19 cellular contexts compared by ENCODE assay signal in the genomic region with DNA sequence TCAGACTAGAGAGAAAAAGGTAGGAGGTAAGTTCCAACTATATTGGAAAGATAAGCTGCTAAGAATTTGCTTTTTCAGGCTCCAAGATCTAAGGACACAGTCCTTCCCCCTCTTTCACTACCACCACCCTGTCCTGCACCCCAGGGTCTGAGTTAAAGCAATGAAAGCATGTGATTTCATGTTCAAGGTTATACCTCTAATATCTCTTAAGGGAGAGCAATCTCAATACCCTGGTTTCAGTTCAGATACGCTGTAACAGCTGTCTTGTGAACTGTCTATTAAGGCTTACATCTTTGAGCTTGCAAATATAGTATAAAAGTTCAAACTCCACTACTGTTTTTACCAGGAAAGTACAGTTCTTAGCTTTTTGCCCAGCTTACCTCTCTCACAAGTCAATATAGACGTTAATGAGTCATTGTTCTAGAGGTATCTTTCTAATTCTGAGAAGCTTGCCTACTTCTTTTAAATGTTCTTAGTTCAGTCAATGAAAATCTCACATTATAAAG. TPM values are rescaled to one million over a fixed set of nuclear protein-coding genes. Genes with fewer than 3 reads are reported as not detected.
DNase-seq lines count a peak whose midpoint lies in the region; ATAC-seq, FAIRE-seq and TF ChIP-seq lines count a peak whose summit lies in the region.
"Had no signal": no experiment of that assay in that cellular context is flagged by ENCODE, and none has a peak within 500 bp of the region (broad histone marks: within the 10 kb centered on the region; RNA-seq: fewer than 3 reads in every experiment).

No MANE protein-coding gene starts in this region.

- in situ Hi-C loops in HepG2 (cut with HindIII; ENCODE audit: extremely low pct_ligation_motif_present, low pct_unique_long_range_greater_than_20kb) = no loop called here

- CTCF ChIA-PET in activated CD4-positive, alpha-beta memory T cell treated with anti-CD3 and anti-CD28 coated beads, Interleukin-2, amount 10 ng/mL, durations not matched to agents 7 days and 5 days (lab: Charles Lee) = interaction anchor here (1.5 kb wide), 1 partner anchor 27 kb away, joined by 3 read pairs; no protein-coding TSS in a partner anchor
- CTCF ChIA-PET in activated CD4-positive, alpha-beta memory T cell treated with anti-CD3 and anti-CD28 coated beads for 36 hours (lab: Charles Lee) = no interaction called here
- CTCF ChIA-PET in HepG2 (lab: Yijun Ruan, JAX; ENCODE audit: low intra/inter-chr PET ratio, low total read pairs) = no interaction called here

- DNase-seq in activated CD4-positive, alpha-beta memory T cell treated with anti-CD3 and anti-CD28 coated beads, Interleukin-2, amount 10 ng/mL, durations not matched to agents 7 days and 5 days = no peak
- no peak for DNase-seq in activated CD4-positive, alpha-beta memory T cell treated with anti-CD3 and anti-CD28 coated beads for 36 hours
- DNase-seq in HepG2 (ENCODE audit: low spot score) (peak; percentile 35), right lobe of liver (no peak), mesenteric fat pad (ENCODE audit: low spot score) (no peak), cardiac septum (ENCODE audit: low spot score) (no peak)
- DNase-seq: 8988T; Calu3; CD8-positive, alpha-beta T cell; DMS79 treated with DMSO at 0.1 percent for 48 hours; GF-D8; HCEC 1CT had no signal

- H3K4me1 Mint-ChIP-seq in activated CD4-positive, alpha-beta memory T cell treated with anti-CD3 and anti-CD28 coated beads, Interleukin-2, amount 10 ng/mL, durations not matched to agents 7 days and 5 days = peaks cover 27% of the 10 kb centered on the region
- peaks cover 7% of the 10 kb centered on the region for H3K4me1 Mint-ChIP-seq in activated CD4-positive, alpha-beta memory T cell treated with anti-CD3 and anti-CD28 coated beads for 36 hours (ENCODE audit: low read depth)
- peaks cover 74% of the 10 kb centered on the region for H3K4me1 Mint-ChIP-seq in dendritic cell treated with granulocyte-macrophage colony-stimulating factor and Interleukin-4, amounts not matched to agents 40 ng/mL and 50 ng/mL, for 4 days (ENCODE audit: low read depth)

- TF ChIP-seq EP300 in HepG2 (IDR thresholded peaks at IDR 0.05; ENCODE audit: low read depth in 2 of 2, low read length in 2 of 2) = no peak
- no peak for TF ChIP-seq EP300 in HepG2 (CRISPR knock-in tag; IDR thresholded peaks at IDR 0.05; ENCODE audit: borderline replicate concordance)

- no peaks in the 10 kb centered on the region for H3K36me3 Mint-ChIP-seq in activated CD4-positive, alpha-beta memory T cell treated with anti-CD3 and anti-CD28 coated beads, Interleukin-2, amount 10 ng/mL, durations not matched to agents 7 days and 5 days (ENCODE audit: low read depth)
- H3K36me3 Mint-ChIP-seq in activated CD4-positive, alpha-beta memory T cell treated with anti-CD3 and anti-CD28 coated beads for 36 hours = no peaks in the 10 kb centered on the region
- peaks cover 36% of the 10 kb centered on the region for H3K36me3 Mint-ChIP-seq in dendritic cell treated with granulocyte-macrophage colony-stimulating factor and Interleukin-4, amounts not matched to agents 40 ng/mL and 50 ng/mL, for 4 days (ENCODE audit: low read depth)
- H3K36me3 Mint-ChIP-seq: CD8-positive, alpha-beta T cell had no signal

- WGBS in HepG2 (ENCODE audit: low lambda C conversion rate) = 20% methylated on average over 2 of the region's 2 CpGs
- 67% methylated on average over 1 of the region's 2 CpGs for WGBS in right lobe of liver (ENCODE audit: insufficient coverage, low coverage, low lambda C conversion rate, missing lambda C conversion rate)

- H3K9me3 ChIP-seq in HepG2 (ENCODE audit: low read length) = no peaks in the 10 kb centered on the region
- no peaks in the 10 kb centered on the region for H3K9me3 ChIP-seq in right lobe of liver

- peaks cover 33% of the 10 kb centered on the region for H3K79me2 ChIP-seq in HepG2 (ENCODE audit: insufficient read depth, low read length)

- no peak overlapping the region for H3K4me3 Mint-ChIP-seq in activated CD4-positive, alpha-beta memory T cell treated with anti-CD3 and anti-CD28 coated beads, Interleukin-2, amount 10 ng/mL, durations not matched to agents 7 days and 5 days
- H3K4me3 Mint-ChIP-seq in activated CD4-positive, alpha-beta memory T cell treated with anti-CD3 and anti-CD28 coated beads for 36 hours = no peak overlapping the region
- peak overlapping the region; percentile 63 for H3K4me3 Mint-ChIP-seq in dendritic cell treated with granulocyte-macrophage colony-stimulating factor and Interleukin-4, amounts not matched to agents 40 ng/mL and 50 ng/mL, for 4 days
- H3K4me3 Mint-ChIP-seq: CD8-positive, alpha-beta T cell; GM23338 had no signal

- TF ChIP-seq POLR2A in HepG2 (IDR thresholded peaks at IDR 0.05; ENCODE audit: insufficient read depth in 1 of 2, low read depth in 2 of 2, low read length in 2 of 2) (no peak), right lobe of liver (IDR thresholded peaks at IDR 0.05) (no peak)

- H3K4me2 ChIP-seq in HepG2 (ENCODE audit: low read depth, low read length) = peak overlapping the region; percentile 95
- H3K4me2 ChIP-seq: BLaER1, GM23338 had no signal

- no peaks in the 10 kb centered on the region for H3K9me3 Mint-ChIP-seq in activated CD4-positive, alpha-beta memory T cell treated with anti-CD3 and anti-CD28 coated beads, Interleukin-2, amount 10 ng/mL, durations not matched to agents 7 days and 5 days
- H3K9me3 Mint-ChIP-seq in activated CD4-positive, alpha-beta memory T cell treated with anti-CD3 and anti-CD28 coated beads for 36 hours = no peaks in the 10 kb centered on the region
- no peaks in the 10 kb centered on the region for H3K9me3 Mint-ChIP-seq in dendritic cell treated with granulocyte-macrophage colony-stimulating factor and Interleukin-4, amounts not matched to agents 40 ng/mL and 50 ng/mL, for 4 days
- H3K9me3 Mint-ChIP-seq: CD8-positive, alpha-beta T cell; GM23338 had no signal

- BruUV-seq in HepG2 (replicated peaks; lab: Mats Ljungman, UMichigan) = no TSS peak

- POLR2A ChIA-PET in activated CD4-positive, alpha-beta memory T cell treated with anti-CD3 and anti-CD28 coated beads, Interleukin-2, amount 10 ng/mL, durations not matched to agents 7 days and 5 days (lab: Charles Lee) = interaction anchor here (1.4 kb wide), 1 partner anchor 13 kb away, joined by 3 read pairs; no protein-coding TSS in a partner anchor
- POLR2A ChIA-PET in activated CD4-positive, alpha-beta memory T cell treated with anti-CD3 and anti-CD28 coated beads for 36 hours (lab: Charles Lee) = no interaction called here
- POLR2A ChIA-PET in HepG2 (lab: Yijun Ruan, JAX) = interaction anchor here (0.6 to 1.5 kb wide), 6 partner anchors 9 to 49 kb away, joined by 3 to 4 read pairs (median 3); no protein-coding TSS in a partner anchor

- H3K4me1 ChIP-seq in HepG2 (ENCODE audit: insufficient read depth, low read length) (peaks cover 90% of the 10 kb centered on the region), right lobe of liver (peaks cover 0 to 18% (median 0%) of the 10 kb centered on the region in 4 donors)
- H3K4me1 ChIP-seq: BLaER1 had no signal

- H3K27ac Mint-ChIP-seq in activated CD4-positive, alpha-beta memory T cell treated with anti-CD3 and anti-CD28 coated beads, Interleukin-2, amount 10 ng/mL, durations not matched to agents 7 days and 5 days = peak overlapping the region; percentile 41
- no peak overlapping the region for H3K27ac Mint-ChIP-seq in activated CD4-positive, alpha-beta memory T cell treated with anti-CD3 and anti-CD28 coated beads for 36 hours
- peak overlapping the region; percentile 69 for H3K27ac Mint-ChIP-seq in dendritic cell treated with granulocyte-macrophage colony-stimulating factor and Interleukin-4, amounts not matched to agents 40 ng/mL and 50 ng/mL, for 4 days
- H3K27ac Mint-ChIP-seq: CD8-positive, alpha-beta T cell; GM23338 had no signal

- H3K27me3 Mint-ChIP-seq in activated CD4-positive, alpha-beta memory T cell treated with anti-CD3 and anti-CD28 coated beads, Interleukin-2, amount 10 ng/mL, durations not matched to agents 7 days and 5 days = peaks cover 32% of the 10 kb centered on the region
- peaks cover 42% of the 10 kb centered on the region for H3K27me3 Mint-ChIP-seq in activated CD4-positive, alpha-beta memory T cell treated with anti-CD3 and anti-CD28 coated beads for 36 hours
- no peaks in the 10 kb centered on the region for H3K27me3 Mint-ChIP-seq in dendritic cell treated with granulocyte-macrophage colony-stimulating factor and Interleukin-4, amounts not matched to agents 40 ng/mL and 50 ng/mL, for 4 days

- no peak overlapping the region for H3K9ac ChIP-seq in HepG2 (ENCODE audit: insufficient read depth, low read depth, low read length)
- H3K9ac ChIP-seq: BLaER1 had no signal

- H3K36me3 ChIP-seq in HepG2 (replicated peaks in 1 of 2; ENCODE audit: control insufficient read depth in 1 of 2, insufficient read depth in 2 of 2, low read length in 2 of 2) (no peaks in the 10 kb centered on the region), right lobe of liver (no peaks in the 10 kb centered on the region)
- H3K36me3 ChIP-seq: BLaER1 had no signal

- peak overlapping the region in 1 of 3 experiments; percentile 9; a peak in 1 of 6 replicates for H3K4me3 ChIP-seq in HepG2 (replicated peaks in 1 of 3; ENCODE audit: insufficient read depth in 1 of 3, low read depth in 2 of 3, low read length in 3 of 3)
- H3K4me3 ChIP-seq in right lobe of liver = no peak overlapping the region
- H3K4me3 ChIP-seq: BLaER1, GM23338 had no signal

- peak overlapping the region; percentile 14 for H3K27ac ChIP-seq in HepG2 (ENCODE audit: extremely low read length, insufficient read depth, low read length)
- no peak overlapping the region for H3K27ac ChIP-seq in right lobe of liver
- H3K27ac ChIP-seq: BLaER1, HL-60 had no signal

- ATAC-seq in HepG2 (no peak), right lobe of liver (no peak)
- ATAC-seq: CD8-positive, alpha-beta T cell; GM23338 had no signal

- H3K27me3 ChIP-seq in HepG2 (ENCODE audit: control insufficient read depth in 1 of 2, insufficient read depth in 2 of 2, low read length in 2 of 2) (no peaks in the 10 kb centered on the region; a peak in 1 of 5 replicates), right lobe of liver (no peaks in the 10 kb centered on the region)
- H3K27me3 ChIP-seq: BLaER1 had no signal

- H2AFZ ChIP-seq in HepG2 (ENCODE audit: low read length) = no peak overlapping the region
- H2AFZ ChIP-seq: GM23338 had no signal

- FAIRE-seq in HepG2 (lab: Jason Lieb, UNC) = no peak
- FAIRE-seq: H54 had no signal

- TF ChIP-seq RAD21 in HepG2 (CRISPR knock-in tag; IDR thresholded peaks at IDR 0.05) = no peak

- intact Hi-C loops in activated CD4-positive, alpha-beta memory T cell treated with anti-CD3 and anti-CD28 coated beads for 36 hours (cut with micrococcal nuclease) = no loop called here
- intact Hi-C loops in HepG2 (cut with micrococcal nuclease; ENCODE audit: unreplicated experiment) (no loop called here), right lobe of liver (cut with DNase I) (no loop called here), cardiac septum (cut with DNase I) (no loop called here)
- intact Hi-C loops in dendritic cell treated with granulocyte-macrophage colony-stimulating factor and Interleukin-4, amounts not matched to agents 40 ng/mL and 50 ng/mL, for 4 days (cut with micrococcal nuclease) = no loop called here

- no peak for TF ChIP-seq CTCF in HepG2 (CRISPR knock-in tag; IDR thresholded peaks at IDR 0.05)
- TF ChIP-seq CTCF in right lobe of liver (IDR thresholded peaks at IDR 0.05) = no peak

- no peaks in the 10 kb centered on the region for H4K20me1 ChIP-seq in HepG2 (ENCODE audit: insufficient read depth, low read length)
- H4K20me1 ChIP-seq: BLaER1 had no signal

RNA-seq across cellular contexts. Expression of gene CPVL, which starts 2.6 kb away (rescaled TPM):
- total RNA-seq in activated CD4-positive, alpha-beta memory T cell treated with anti-CD3 and anti-CD28 coated beads, Interleukin-2, amount 10 ng/mL, durations not matched to agents 7 days and 5 days = 1 to 10 TPM; 1.8 to 2.1 TPM
- total RNA-seq in activated CD4-positive, alpha-beta memory T cell treated with anti-CD3 and anti-CD28 coated beads for 36 hours = not detected
- 30.7 and 59.2 TPM in 2 replicates for total RNA-seq in HepG2 (2016; rRNA removed; fragmentation: Illumina TruSeq; extraction: Trizol)
- total RNA-seq in HepG2 (2016; cell fraction: cytosol; rRNA removed; fragmentation: Illumina TruSeq; extraction: Trizol; ENCODE audit: low read depth) = 4.3 and 6.2 TPM in 2 replicates
- 31.2 and 60.0 TPM in 2 replicates for total RNA-seq in HepG2 (2016; cell fraction: insoluble cytoplasmic fraction; rRNA removed; fragmentation: Illumina TruSeq; extraction: Trizol)
- total RNA-seq in HepG2 (2016; cell fraction: membrane; rRNA removed; fragmentation: Illumina TruSeq; extraction: Trizol) = 7.0 and 7.3 TPM in 2 replicates
- total RNA-seq in HepG2 (2016; cell fraction: nucleus; rRNA removed; fragmentation: Illumina TruSeq; extraction: Trizol) = 49.3 and 53.0 TPM in 2 replicates
- 265 and 294 TPM in 2 replicates for polyA plus RNA-seq in HepG2 (2011; rRNA removed)
- polyA plus RNA-seq in HepG2 (2011; cell fraction: cytosol; rRNA removed) = 146 and 189 TPM in 2 replicates
- polyA plus RNA-seq in HepG2 (2011; cell fraction: nucleus; rRNA removed) = 43.3 and 47.4 TPM in 2 replicates
- polyA plus RNA-seq in HepG2 (2012) = 82.4 and 104 TPM in 2 replicates
- 4.6 and 4.9 TPM in 2 replicates for polyA plus RNA-seq in HepG2 (2016; cell fraction: cytosol; fragmentation: Illumina TruSeq; extraction: Trizol; ENCODE audit: low read depth)
- polyA plus RNA-seq in HepG2 (2016; cell fraction: insoluble cytoplasmic fraction; fragmentation: Illumina TruSeq; extraction: Trizol; ENCODE audit: low read depth) = 25.0 and 26.5 TPM in 2 replicates
- 4.6 and 5.3 TPM in 2 replicates for polyA plus RNA-seq in HepG2 (2016; cell fraction: membrane; fragmentation: Illumina TruSeq; extraction: Trizol; ENCODE audit: low read depth)
- polyA plus RNA-seq in HepG2 (2016; cell fraction: nucleus; fragmentation: Illumina TruSeq; extraction: Trizol; ENCODE audit: insufficient read depth, low read depth) = 57.7 and 58.9 TPM in 2 replicates
- 27.4 and 324 TPM in 2 replicates for polyA minus RNA-seq in HepG2 (2011; rRNA and poly(A)+ RNA removed; ENCODE audit: low replicate concordance)
- 112 and 141 TPM in 2 replicates for polyA minus RNA-seq in HepG2 (2011; cell fraction: cytosol; rRNA and poly(A)+ RNA removed)
- polyA minus RNA-seq in HepG2 (2011; cell fraction: nucleus; rRNA and poly(A)+ RNA removed) = 56.5 and 70.9 TPM in 2 replicates
- 10 to 100 TPM in 2 of 6 experiments, 1 to 10 TPM in 4; 6.2 to 23.4 (median 8.8) TPM for total RNA-seq in right lobe of liver
- 49.8 TPM for total RNA-seq in mesenteric fat pad
- 86.9 TPM for total RNA-seq in cardiac septum
- polyA plus RNA-seq: AG04450 had no signal

RNA-seq across cellular contexts. Expression of gene CHN2, which starts 50.8 kb away (rescaled TPM):
- 1 to 10 TPM; 6.8 to 7.4 TPM for total RNA-seq in activated CD4-positive, alpha-beta memory T cell treated with anti-CD3 and anti-CD28 coated beads, Interleukin-2, amount 10 ng/mL, durations not matched to agents 7 days and 5 days
- under 1 TPM; 0.53 to 0.69 TPM for total RNA-seq in activated CD4-positive, alpha-beta memory T cell treated with anti-CD3 and anti-CD28 coated beads for 36 hours
- total RNA-seq in HepG2 (2016; rRNA removed; fragmentation: Illumina TruSeq; extraction: Trizol) (23.5 and 28.6 TPM in 2 replicates), right lobe of liver (10 to 100 TPM; 20.1 to 57.7 (median 31.5) TPM), mesenteric fat pad (11.0 TPM), cardiac septum (33.6 TPM)
- 15.0 and 15.4 TPM in 2 replicates for total RNA-seq in HepG2 (2016; cell fraction: cytosol; rRNA removed; fragmentation: Illumina TruSeq; extraction: Trizol; ENCODE audit: low read depth)
- 22.0 and 23.2 TPM in 2 replicates for total RNA-seq in HepG2 (2016; cell fraction: insoluble cytoplasmic fraction; rRNA removed; fragmentation: Illumina TruSeq; extraction: Trizol)
- 19.9 and 22.8 TPM in 2 replicates for total RNA-seq in HepG2 (2016; cell fraction: membrane; rRNA removed; fragmentation: Illumina TruSeq; extraction: Trizol)
- 29.6 and 33.8 TPM in 2 replicates for total RNA-seq in HepG2 (2016; cell fraction: nucleus; rRNA removed; fragmentation: Illumina TruSeq; extraction: Trizol)
- polyA plus RNA-seq in HepG2 (2011; rRNA removed) = 21.7 and 30.5 TPM in 2 replicates
- polyA plus RNA-seq in HepG2 (2011; cell fraction: cytosol; rRNA removed) = 15.7 and 19.8 TPM in 2 replicates
- polyA plus RNA-seq in HepG2 (2011; cell fraction: nucleus; rRNA removed) = 16.7 and 17.0 TPM in 2 replicates
- polyA plus RNA-seq in HepG2 (2012) = 22.4 and 41.2 TPM in 2 replicates
- polyA plus RNA-seq in HepG2 (2016; cell fraction: cytosol; fragmentation: Illumina TruSeq; extraction: Trizol; ENCODE audit: low read depth) = 10.8 and 11.3 TPM in 2 replicates
- polyA plus RNA-seq in HepG2 (2016; cell fraction: insoluble cytoplasmic fraction; fragmentation: Illumina TruSeq; extraction: Trizol; ENCODE audit: low read depth) = 23.9 and 24.0 TPM in 2 replicates
- polyA plus RNA-seq in HepG2 (2016; cell fraction: membrane; fragmentation: Illumina TruSeq; extraction: Trizol; ENCODE audit: low read depth) = 15.8 and 19.6 TPM in 2 replicates
- 21.1 and 21.8 TPM in 2 replicates for polyA plus RNA-seq in HepG2 (2016; cell fraction: nucleus; fragmentation: Illumina TruSeq; extraction: Trizol; ENCODE audit: insufficient read depth, low read depth)
- polyA minus RNA-seq in HepG2 (2011; rRNA and poly(A)+ RNA removed; ENCODE audit: low replicate concordance) = 9.7 and 45.6 TPM in 2 replicates
- 20.1 and 25.7 TPM in 2 replicates for polyA minus RNA-seq in HepG2 (2011; cell fraction: cytosol; rRNA and poly(A)+ RNA removed)
- polyA minus RNA-seq in HepG2 (2011; cell fraction: nucleus; rRNA and poly(A)+ RNA removed) = 96.8 and 105 TPM in 2 replicates
- total RNA-seq: HT1080 had no signal
- polyA plus RNA-seq: AG04450 had no signal
